ENCODE assay signal across 8 cellular contexts in the genomic region with DNA sequence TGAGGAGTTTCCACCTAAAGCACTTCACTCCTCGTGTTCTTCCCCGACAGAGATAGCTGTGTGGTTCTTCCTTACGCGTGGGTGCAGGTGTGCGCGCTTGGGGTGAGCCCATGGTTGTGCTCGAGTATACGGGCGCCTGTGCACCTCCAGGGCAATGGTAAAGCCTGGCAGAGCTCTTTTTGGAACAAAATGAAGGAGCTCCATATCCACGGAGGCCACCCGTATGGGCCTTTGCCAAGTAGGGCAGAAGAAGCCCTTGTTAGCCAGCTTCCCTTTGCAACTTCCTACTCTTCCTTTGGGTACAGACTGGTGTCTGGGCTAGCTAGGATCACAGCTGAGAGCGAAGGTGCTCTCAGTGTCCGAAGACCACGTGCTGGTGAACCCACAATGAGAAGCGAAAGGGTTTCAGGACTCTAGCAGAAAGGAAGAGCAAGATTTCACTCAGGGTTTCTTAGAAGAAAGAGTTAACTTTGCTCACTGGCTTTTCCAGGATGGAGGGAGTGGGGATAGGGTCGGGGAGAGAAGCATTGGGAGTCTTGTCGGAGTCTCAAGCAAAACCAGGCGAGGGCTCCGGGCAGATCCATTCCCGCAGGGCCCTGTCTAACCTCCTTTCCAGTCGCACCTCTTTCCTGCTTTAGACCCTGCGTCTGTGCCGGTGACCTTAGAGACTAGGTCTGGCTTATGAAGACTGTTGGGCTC. TPM values are rescaled to one million over a fixed set of nuclear protein-coding genes. Genes with fewer than 3 reads are reported as not detected.
DNase-seq lines count a peak whose midpoint lies in the region; ATAC-seq and TF ChIP-seq lines count a peak whose summit lies in the region.

No MANE protein-coding gene starts in this region.

- peaks cover 8% of the 10 kb centered on the region; the same call in 1 of the 2 replicates for H3K4me1 ChIP-seq in HUES6 (ENCODE audit: control insufficient read depth, insufficient read depth, low read length)
- H3K4me1 ChIP-seq in adrenal gland (replicated peaks in 1 of 2): peaks cover 0 to 3% of the 10 kb centered on the region in 2 donors

- peak; percentile 14 for DNase-seq in AG08396 (ENCODE audit: low spot score)
- peak; percentile 40 to 65 (median 52) for DNase-seq in adrenal gland
- peak; percentile 64 for DNase-seq in iPS-NIHi11 (ENCODE audit: low spot score)
- no peak for DNase-seq in stimulated activated effector memory CD8-positive, alpha-beta T cell treated with anti-CD3 and anti-CD28 coated beads, Interleukin-12 subunit alpha, Interleukin-12 subunit beta, amount 100 ng/mL, for 72 hours (ENCODE audit: low spot score in 2 of 2)
- DNase-seq in NOMO-1 (lab: John Stamatoyannopoulos, UW; ENCODE audit: unreplicated experiment in 2 of 2): no peak
- DNase-seq in NCI-H2196 treated with DMSO at 0.1 percent for 48 hours (lab: John Stamatoyannopoulos, UW; ENCODE audit: unreplicated experiment): no peak

- H3K4me3 Mint-ChIP-seq in stimulated activated effector memory CD8-positive, alpha-beta T cell treated with anti-CD3 and anti-CD28 coated beads, Interleukin-12 subunit alpha, Interleukin-12 subunit beta, amount 100 ng/mL, for 72 hours: peak overlapping the region; percentile 45

- H3K27me3 ChIP-seq in HUES6 (ENCODE audit: control insufficient read depth, insufficient read depth, low read length) (peaks cover 32% of the 10 kb centered on the region), adrenal gland (no peaks in the 10 kb centered on the region)

- ATAC-seq in stimulated activated effector memory CD8-positive, alpha-beta T cell treated with anti-CD3 and anti-CD28 coated beads, Interleukin-12 subunit alpha, Interleukin-12 subunit beta, amount 100 ng/mL, for 72 hours: peak; percentile 44
- no peak for ATAC-seq in HG02798 (IDR thresholded peaks at IDR 0.05; ENCODE audit: poor library complexity, unreplicated experiment)

- H3K27ac Mint-ChIP-seq in stimulated activated effector memory CD8-positive, alpha-beta T cell treated with anti-CD3 and anti-CD28 coated beads, Interleukin-12 subunit alpha, Interleukin-12 subunit beta, amount 100 ng/mL, for 72 hours: no peak overlapping the region

- no peak for TF ChIP-seq CTCF in adrenal gland (IDR thresholded peaks at IDR 0.05)

- TF ChIP-seq POLR2A in adrenal gland (IDR thresholded peaks at IDR 0.05): peak in 1 of 2 donors; percentile 6

- no peaks in the 10 kb centered on the region for H3K36me3 Mint-ChIP-seq in stimulated activated effector memory CD8-positive, alpha-beta T cell treated with anti-CD3 and anti-CD28 coated beads, Interleukin-12 subunit alpha, Interleukin-12 subunit beta, amount 100 ng/mL, for 72 hours

- H3K9me3 ChIP-seq in HUES6 (ENCODE audit: control insufficient read depth, insufficient read depth, low read depth, low read length) (no peaks in the 10 kb centered on the region), adrenal gland (replicated peaks in 1 of 3) (no peaks in the 10 kb centered on the region)

- H3K4me3 ChIP-seq in HUES6 (ENCODE audit: low read depth, low read length) (peak overlapping the region; percentile 84), adrenal gland (peak overlapping the region; percentile 8 to 84 (median 30))

- H3K9me3 Mint-ChIP-seq in stimulated activated effector memory CD8-positive, alpha-beta T cell treated with anti-CD3 and anti-CD28 coated beads, Interleukin-12 subunit alpha, Interleukin-12 subunit beta, amount 100 ng/mL, for 72 hours: no peaks in the 10 kb centered on the region

- peak overlapping the region; percentile 87 for H3K9ac ChIP-seq in HUES6 (ENCODE audit: low read length)

- intact Hi-C loops in adrenal gland (cut with DNase I): loop anchor here in 1 of 2 donors (10.0 kb wide), 1 partner anchor 321 kb away; no protein-coding TSS in a partner anchor

- peaks cover 10% of the 10 kb centered on the region for H3K4me1 Mint-ChIP-seq in stimulated activated effector memory CD8-positive, alpha-beta T cell treated with anti-CD3 and anti-CD28 coated beads, Interleukin-12 subunit alpha, Interleukin-12 subunit beta, amount 100 ng/mL, for 72 hours

- no peaks in the 10 kb centered on the region for H3K36me3 ChIP-seq in HUES6 (ENCODE audit: control insufficient read depth, insufficient read depth, low read length)
- no peaks in the 10 kb centered on the region for H3K36me3 ChIP-seq in adrenal gland (replicated peaks in 1 of 2)

- 1 to 8% (median 3%) methylated on average over 16 to 23 of the region's 23 CpGs for WGBS in adrenal gland, 4 donors

- H3K27ac ChIP-seq in HUES6 (ENCODE audit: low read depth, low read length) (peak overlapping the region; percentile 53; the same call in 1 of the 2 replicates), adrenal gland (peak overlapping the region; percentile 31 to 92 (median 71))

RNA-seq across cellular contexts. Expression of a gene that starts 1.0 kb away (rescaled TPM):
- 10 to 100 TPM in 3 of 8 donors, 1 to 10 TPM in 5; 2.4 to 18.2 (median 8.5) TPM for total RNA-seq in adrenal gland
- polyA plus RNA-seq in adrenal gland: 1 to 10 TPM; 1.7 to 3.5 (median 2.1) TPM

Comparison
In these comparisons a context has a peak if more than half of its experiments do, and no peak if none do; other contexts are left out.
1. DNase-seq: peak in AG08396 (single experiment), adrenal gland (7 of 7) and iPS-NIHi11 (single experiment); none in stimulated activated effector memory CD8-positive, alpha-beta T cell treated with anti-CD3 and anti-CD28 coated beads, Interleukin-12 subunit alpha, Interleukin-12 subunit beta, amount 100 ng/mL, for 72 hours (0 of 2), NOMO-1 (0 of 2) and NCI-H2196 treated with DMSO at 0.1 percent for 48 hours (single experiment).